ENCODE assay signal across 1 cellular context in the genomic region with DNA sequence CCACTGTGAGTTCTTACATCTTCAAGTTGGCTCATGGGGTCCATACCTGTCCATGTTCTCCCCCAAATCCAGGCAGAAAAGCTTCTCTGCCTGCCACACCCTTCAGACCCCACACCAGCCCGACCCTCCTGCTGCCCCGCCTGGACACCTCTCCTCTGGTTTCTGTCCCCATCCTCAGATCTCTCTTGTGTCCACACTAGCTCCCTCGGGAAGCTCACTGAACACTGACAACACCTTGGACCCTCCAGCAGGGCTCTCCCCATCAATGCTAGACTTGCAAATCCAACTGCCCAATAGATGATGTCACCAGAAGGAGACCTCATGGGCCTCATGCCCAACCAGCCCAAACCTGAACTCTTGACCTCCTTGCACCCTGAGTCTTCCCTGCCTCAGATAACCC.
TF ChIP-seq lines count a peak whose summit lies in the region.

No MANE protein-coding gene starts in this region.

TF ChIP-seq in K562, 482 proteins besides CTCF, POLR2A, EP300 and RAD21 (continued from another document):
- peak; percentile 68; the same call in 1 of the 2 replicates for TF ChIP-seq HOXB6 (CRISPR knock-in tag; IDR thresholded peaks at IDR 0.05; ENCODE audit: borderline replicate concordance)
- TF ChIP-seq CHCHD3 (CRISPR knock-in tag; IDR thresholded peaks at IDR 0.05) = no peak
- no peak for TF ChIP-seq KDM2B (CRISPR knock-in tag; IDR thresholded peaks at IDR 0.05)
- TF ChIP-seq, protein P1, sequence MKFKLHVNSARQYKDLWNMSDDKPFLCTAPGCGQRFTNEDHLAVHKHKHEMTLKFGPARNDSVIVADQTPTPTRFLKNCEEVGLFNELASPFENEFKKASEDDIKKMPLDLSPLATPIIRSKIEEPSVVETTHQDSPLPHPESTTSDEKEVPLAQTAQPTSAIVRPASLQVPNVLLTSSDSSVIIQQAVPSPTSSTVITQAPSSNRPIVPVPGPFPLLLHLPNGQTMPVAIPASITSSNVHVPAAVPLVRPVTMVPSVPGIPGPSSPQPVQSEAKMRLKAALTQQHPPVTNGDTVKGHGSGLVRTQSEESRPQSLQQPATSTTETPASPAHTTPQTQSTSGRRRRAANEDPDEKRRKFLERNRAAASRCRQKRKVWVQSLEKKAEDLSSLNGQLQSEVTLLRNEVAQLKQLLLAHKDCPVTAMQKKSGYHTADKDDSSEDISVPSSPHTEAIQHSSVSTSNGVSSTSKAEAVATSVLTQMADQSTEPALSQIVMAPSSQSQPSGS (CRISPR knock-in tag; IDR thresholded peaks at IDR 0.05) = peak; percentile 81; the same call in 1 of the 2 replicates
- TF ChIP-seq, protein P2, sequence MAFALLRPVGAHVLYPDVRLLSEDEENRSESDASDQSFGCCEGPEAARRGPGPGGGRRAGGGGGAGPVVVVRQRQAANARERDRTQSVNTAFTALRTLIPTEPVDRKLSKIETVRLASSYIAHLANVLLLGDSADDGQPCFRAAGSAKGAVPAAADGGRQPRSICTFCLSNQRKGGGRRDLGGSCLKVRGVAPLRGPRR (CRISPR knock-in tag; IDR thresholded peaks at IDR 0.05) = 0 out of 2 replicates have a peak, but pooled peaks have one; percentile 36
- TF ChIP-seq ARID2 (IDR thresholded peaks at IDR 0.05) = no peak
- TF ChIP-seq, protein P3, sequence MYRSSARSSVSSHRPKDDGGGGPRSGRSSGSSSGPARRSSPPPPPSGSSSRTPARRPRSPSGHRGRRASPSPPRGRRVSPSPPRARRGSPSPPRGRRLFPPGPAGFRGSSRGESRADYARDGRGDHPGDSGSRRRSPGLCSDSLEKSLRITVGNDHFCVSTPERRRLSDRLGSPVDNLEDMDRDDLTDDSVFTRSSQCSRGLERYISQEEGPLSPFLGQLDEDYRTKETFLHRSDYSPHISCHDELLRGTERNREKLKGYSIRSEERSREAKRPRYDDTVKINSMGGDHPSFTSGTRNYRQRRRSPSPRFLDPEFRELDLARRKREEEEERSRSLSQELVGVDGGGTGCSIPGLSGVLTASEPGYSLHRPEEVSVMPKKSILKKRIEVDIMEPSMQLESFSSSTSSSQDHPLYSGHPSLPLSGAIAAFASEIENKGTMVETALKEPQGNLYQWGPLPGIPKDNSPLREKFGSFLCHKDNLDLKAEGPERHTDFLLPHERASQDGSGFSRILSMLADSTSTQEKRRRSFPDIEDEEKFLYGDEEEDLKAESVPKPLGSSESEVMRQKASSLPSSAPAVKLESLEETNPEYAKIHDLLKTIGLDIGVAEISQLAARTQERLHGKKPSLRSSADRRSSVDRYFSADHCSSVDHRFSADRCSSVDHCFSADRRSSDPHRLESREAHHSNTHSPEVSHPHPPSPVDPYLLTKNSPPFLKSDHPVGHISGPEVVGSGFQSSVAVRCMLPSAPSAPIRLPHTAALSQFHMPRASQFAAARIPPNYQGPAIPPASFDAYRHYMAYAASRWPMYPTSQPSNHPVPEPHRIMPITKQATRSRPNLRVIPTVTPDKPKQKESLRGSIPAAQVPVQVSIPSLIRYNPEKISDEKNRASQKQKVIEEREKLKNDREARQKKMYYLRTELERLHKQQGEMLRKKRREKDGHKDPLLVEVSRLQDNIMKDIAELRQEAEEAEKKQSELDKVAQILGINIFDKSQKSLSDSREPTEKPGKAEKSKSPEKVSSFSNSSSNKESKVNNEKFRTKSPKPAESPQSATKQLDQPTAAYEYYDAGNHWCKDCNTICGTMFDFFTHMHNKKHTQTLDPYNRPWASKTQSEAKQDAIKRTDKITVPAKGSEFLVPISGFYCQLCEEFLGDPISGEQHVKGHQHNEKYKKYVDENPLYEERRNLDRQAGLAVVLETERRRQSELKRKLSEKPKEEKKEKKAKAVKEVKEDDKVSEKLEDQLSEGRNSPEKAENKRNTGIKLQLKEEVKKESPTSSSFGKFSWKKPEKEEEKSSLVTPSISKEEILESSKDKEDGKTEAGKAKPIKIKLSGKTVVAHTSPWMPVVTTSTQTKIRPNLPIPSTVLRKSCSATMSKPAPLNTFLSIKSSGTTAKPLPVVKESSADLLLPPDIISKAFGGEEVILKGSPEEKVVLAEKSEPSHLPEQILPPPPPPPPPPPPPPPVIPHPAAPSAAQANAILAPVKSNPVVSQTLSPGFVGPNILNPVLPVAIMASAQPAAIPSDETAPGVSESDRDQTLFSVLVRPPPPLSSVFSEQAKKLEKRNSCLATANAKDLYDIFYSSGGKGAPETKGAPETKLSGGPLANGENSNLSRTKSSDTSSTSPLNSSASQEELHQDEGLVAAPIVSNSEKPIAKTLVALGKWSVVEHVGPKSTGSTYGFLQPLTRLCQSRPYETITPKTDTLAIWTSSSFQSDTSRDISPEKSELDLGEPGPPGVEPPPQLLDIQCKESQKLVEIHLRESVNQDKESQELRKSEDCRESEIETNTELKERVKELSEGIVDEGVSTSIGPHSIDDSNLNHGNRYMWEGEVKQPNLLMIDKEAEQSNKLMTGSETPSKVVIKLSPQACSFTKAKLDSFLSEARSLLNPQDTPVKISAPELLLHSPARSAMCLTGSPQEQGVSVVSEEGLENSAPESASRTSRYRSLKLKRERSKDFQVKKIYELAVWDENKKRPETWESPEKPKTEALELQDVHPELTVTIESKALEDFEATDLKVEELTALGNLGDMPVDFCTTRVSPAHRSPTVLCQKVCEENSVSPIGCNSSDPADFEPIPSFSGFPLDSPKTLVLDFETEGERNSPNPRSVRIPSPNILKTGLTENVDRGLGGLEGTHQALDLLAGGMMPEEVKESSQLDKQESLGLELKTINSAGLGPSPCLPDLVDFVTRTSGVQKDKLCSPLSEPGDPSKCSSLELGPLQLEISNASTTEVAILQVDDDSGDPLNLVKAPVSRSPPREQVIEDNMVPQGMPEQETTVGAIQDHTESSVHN (IDR thresholded peaks at IDR 0.05; ENCODE audit: borderline replicate concordance in 1 of 2, low read depth in 1 of 2) = no peak
- 0 out of 2 replicates have a peak, but pooled peaks have one; percentile 4 for TF ChIP-seq JUN (IDR thresholded peaks at IDR 0.05; ENCODE audit: borderline replicate concordance, low read depth, low read length)
- TF ChIP-seq JUN (CRISPR knock-in tag; IDR thresholded peaks at IDR 0.05; ENCODE audit: borderline replicate concordance) = no peak
- TF ChIP-seq STAT5B (CRISPR knock-in tag; IDR thresholded peaks at IDR 0.05) = no peak
- no peak for TF ChIP-seq ZNF696 (CRISPR knock-in tag; conservative IDR thresholded peaks at IDR 0.05)
- no peak for TF ChIP-seq ZNF124 (CRISPR knock-in tag; IDR thresholded peaks at IDR 0.05)
- 0 out of 2 replicates have a peak, but pooled peaks have one; percentile 1 for TF ChIP-seq SMC3 (conservative IDR thresholded peaks at IDR 0.05; ENCODE audit: insufficient read depth, low read depth, low read length)
- TF ChIP-seq ARHGAP35 (IDR thresholded peaks at IDR 0.05; ENCODE audit: partially characterized antibody) = no peak
- no peak for TF ChIP-seq PYGO2 (tag; IDR thresholded peaks at IDR 0.05)
- TF ChIP-seq, protein P4, sequence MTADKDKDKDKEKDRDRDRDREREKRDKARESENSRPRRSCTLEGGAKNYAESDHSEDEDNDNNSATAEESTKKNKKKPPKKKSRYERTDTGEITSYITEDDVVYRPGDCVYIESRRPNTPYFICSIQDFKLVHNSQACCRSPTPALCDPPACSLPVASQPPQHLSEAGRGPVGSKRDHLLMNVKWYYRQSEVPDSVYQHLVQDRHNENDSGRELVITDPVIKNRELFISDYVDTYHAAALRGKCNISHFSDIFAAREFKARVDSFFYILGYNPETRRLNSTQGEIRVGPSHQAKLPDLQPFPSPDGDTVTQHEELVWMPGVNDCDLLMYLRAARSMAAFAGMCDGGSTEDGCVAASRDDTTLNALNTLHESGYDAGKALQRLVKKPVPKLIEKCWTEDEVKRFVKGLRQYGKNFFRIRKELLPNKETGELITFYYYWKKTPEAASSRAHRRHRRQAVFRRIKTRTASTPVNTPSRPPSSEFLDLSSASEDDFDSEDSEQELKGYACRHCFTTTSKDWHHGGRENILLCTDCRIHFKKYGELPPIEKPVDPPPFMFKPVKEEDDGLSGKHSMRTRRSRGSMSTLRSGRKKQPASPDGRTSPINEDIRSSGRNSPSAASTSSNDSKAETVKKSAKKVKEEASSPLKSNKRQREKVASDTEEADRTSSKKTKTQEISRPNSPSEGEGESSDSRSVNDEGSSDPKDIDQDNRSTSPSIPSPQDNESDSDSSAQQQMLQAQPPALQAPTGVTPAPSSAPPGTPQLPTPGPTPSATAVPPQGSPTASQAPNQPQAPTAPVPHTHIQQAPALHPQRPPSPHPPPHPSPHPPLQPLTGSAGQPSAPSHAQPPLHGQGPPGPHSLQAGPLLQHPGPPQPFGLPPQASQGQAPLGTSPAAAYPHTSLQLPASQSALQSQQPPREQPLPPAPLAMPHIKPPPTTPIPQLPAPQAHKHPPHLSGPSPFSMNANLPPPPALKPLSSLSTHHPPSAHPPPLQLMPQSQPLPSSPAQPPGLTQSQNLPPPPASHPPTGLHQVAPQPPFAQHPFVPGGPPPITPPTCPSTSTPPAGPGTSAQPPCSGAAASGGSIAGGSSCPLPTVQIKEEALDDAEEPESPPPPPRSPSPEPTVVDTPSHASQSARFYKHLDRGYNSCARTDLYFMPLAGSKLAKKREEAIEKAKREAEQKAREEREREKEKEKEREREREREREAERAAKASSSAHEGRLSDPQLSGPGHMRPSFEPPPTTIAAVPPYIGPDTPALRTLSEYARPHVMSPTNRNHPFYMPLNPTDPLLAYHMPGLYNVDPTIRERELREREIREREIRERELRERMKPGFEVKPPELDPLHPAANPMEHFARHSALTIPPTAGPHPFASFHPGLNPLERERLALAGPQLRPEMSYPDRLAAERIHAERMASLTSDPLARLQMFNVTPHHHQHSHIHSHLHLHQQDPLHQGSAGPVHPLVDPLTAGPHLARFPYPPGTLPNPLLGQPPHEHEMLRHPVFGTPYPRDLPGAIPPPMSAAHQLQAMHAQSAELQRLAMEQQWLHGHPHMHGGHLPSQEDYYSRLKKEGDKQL (CRISPR knock-in tag; IDR thresholded peaks at IDR 0.05; ENCODE audit: borderline replicate concordance) = no peak
- TF ChIP-seq CHD4 (IDR thresholded peaks at IDR 0.05; ENCODE audit: insufficient read depth, insufficient replicate concordance, low read depth, low read length, poor library complexity, severe bottlenecking) = no peak
- TF ChIP-seq ZBTB7A (IDR thresholded peaks at IDR 0.05; ENCODE audit: borderline replicate concordance, control insufficient read depth, low read depth, low read length) = 0 out of 2 replicates have a peak, but pooled peaks have one; percentile 16
- peak; percentile 46; the same call in 1 of the 2 replicates for TF ChIP-seq JUNB (CRISPR knock-in tag; conservative IDR thresholded peaks at IDR 0.05)
TF ChIP-seq in K562: peak in this region for 20.
